Comparison of ENCODE assay signal across 12 cellular contexts in genomic region chr1:21896652-21897532, GRCh38. TPM values are rescaled to one million over a fixed set of nuclear protein-coding genes. Genes with fewer than 3 reads are reported as not detected.
A peak's percentile ranks its signal among the peaks of the same experiment; 100 is the strongest.
DNase-seq lines count a peak whose midpoint lies in the region; ATAC-seq and TF ChIP-seq lines count a peak whose summit lies in the region.
"Had no signal": no experiment of that assay in that cellular context is flagged by ENCODE, and none has a peak within 500 bp of the region (broad histone marks: within the 10 kb centered on the region; RNA-seq: fewer than 3 reads in every experiment).

No MANE protein-coding gene starts in this region.

- H3K14ac ChIP-seq in H9 (ENCODE audit: insufficient read depth, low read length): no peak overlapping the region

- no peaks in the 10 kb centered on the region for H3K79me2 ChIP-seq in H9 (ENCODE audit: insufficient read depth, low read length)

- H3K4me1 Mint-ChIP-seq in H9 (peaks cover 23 to 32% of the 10 kb centered on the region in 2 experiments), endodermal cell (peaks cover 16% of the 10 kb centered on the region)

- TF ChIP-seq CTCF in H9 (conservative IDR thresholded peaks at IDR 0.05) (no peak), endodermal cell (conservative IDR thresholded peaks at IDR 0.05) (no peak), lower lobe of right lung (IDR thresholded peaks at IDR 0.05) (no peak), dorsolateral prefrontal cortex (IDR thresholded peaks at IDR 0.05 in 54 of 56, conservative IDR thresholded peaks at IDR 0.05 in 2 of 56; ENCODE audit: low read depth in 1 of 56, partially characterized antibody in 56 of 56) (no peak)

- H3K18ac ChIP-seq in H9 (ENCODE audit: insufficient read length, low read depth, low read length): no peak overlapping the region

- no peak overlapping the region for H4K5ac ChIP-seq in H9 (ENCODE audit: insufficient read length, low read depth, low read length)

- no peak overlapping the region for H2AFZ ChIP-seq in H9 (ENCODE audit: low read length)

- no peaks in the 10 kb centered on the region for H4K20me1 ChIP-seq in H9 (ENCODE audit: control insufficient read depth, insufficient read depth, insufficient read length)

- H3K36me3 ChIP-seq in endodermal cell (ENCODE audit: control insufficient read depth, insufficient read depth, low read length) (peaks cover 60% of the 10 kb centered on the region), lower lobe of right lung (peaks cover 38% of the 10 kb centered on the region)

- H2BK5ac ChIP-seq in H9 (ENCODE audit: insufficient read length, low read length): no peak overlapping the region

- H3K27me3 Mint-ChIP-seq in H9 (ENCODE audit: low read depth) (no peaks in the 10 kb centered on the region), endodermal cell (ENCODE audit: insufficient read depth) (no peaks in the 10 kb centered on the region)
- H3K27me3 Mint-ChIP-seq: activated CD4-positive, alpha-beta memory T cell treated with anti-CD3 and anti-CD28 coated beads for 36 hours had no signal

- H3K4me2 ChIP-seq in H9 (ENCODE audit: insufficient read depth, insufficient read length, low read length): no peak overlapping the region

- no peak overlapping the region for H3K56ac ChIP-seq in H9 (ENCODE audit: insufficient read length, low read depth, low read length)

- no peaks in the 10 kb centered on the region for H3K79me1 ChIP-seq in H9 (ENCODE audit: insufficient read depth, low read depth, low read length, poor library complexity, severe bottlenecking)

- H3K9me3 ChIP-seq in H9 (ENCODE audit: control insufficient read depth, low read depth, low read length) (no peaks in the 10 kb centered on the region), endodermal cell (ENCODE audit: control insufficient read depth, low read length) (no peaks in the 10 kb centered on the region), lower lobe of right lung (no peaks in the 10 kb centered on the region)

- no peak overlapping the region for H2BK120ac ChIP-seq in H9 (ENCODE audit: low read depth, low read length, poor library complexity, severe bottlenecking)

- no peak overlapping the region for H2BK15ac ChIP-seq in H9 (ENCODE audit: low read depth, low read length)

- H4K91ac ChIP-seq in H9 (ENCODE audit: insufficient read length, low read depth, low read length): no peak overlapping the region

- DNase-seq in H9 (no peak), endodermal cell (peak; percentile 71), lower lobe of right lung (peak; percentile 68), dorsolateral prefrontal cortex (no peak), DMS53 (lab: John Stamatoyannopoulos, UW) (no peak)
- DNase-seq: activated CD4-positive, alpha-beta memory T cell treated with anti-CD3 and anti-CD28 coated beads for 36 hours; brain microvascular endothelial cell; DMS 273 treated with DMSO at 0.1 percent for 48 hours; OCI-M1 had no signal

- no peaks in the 10 kb centered on the region for H3K23me2 ChIP-seq in H9 (ENCODE audit: insufficient read length, low read depth, low read length, poor library complexity, severe bottlenecking)

- no peak overlapping the region for H2AK5ac ChIP-seq in H9 (ENCODE audit: insufficient read length, low read length)

- H3K4me3 Mint-ChIP-seq in H9 (no peak overlapping the region), endodermal cell (no peak overlapping the region)
- H3K4me3 Mint-ChIP-seq: activated CD4-positive, alpha-beta memory T cell treated with anti-CD3 and anti-CD28 coated beads for 36 hours had no signal

- no peak overlapping the region for H3K4me3 ChIP-seq in endodermal cell (ENCODE audit: low read length)
- no peak overlapping the region for H3K4me3 ChIP-seq in lower lobe of right lung
- H3K4me3 ChIP-seq in skin epidermis: no peak overlapping the region
- no peak overlapping the region for H3K4me3 ChIP-seq in dorsolateral prefrontal cortex

- ATAC-seq in lower lobe of right lung (peak; percentile 65 to 72), HG03432 (IDR thresholded peaks at IDR 0.05; ENCODE audit: unreplicated experiment) (no peak), GM21529 (IDR thresholded peaks at IDR 0.05; ENCODE audit: unreplicated experiment) (no peak)

- H3K9ac ChIP-seq in H9 (ENCODE audit: extremely low read depth, insufficient read length, low read length) (no peak overlapping the region), endodermal cell (ENCODE audit: extremely low read depth, low read length, poor library complexity, severe bottlenecking) (no peak overlapping the region)

- H3K9me3 Mint-ChIP-seq in H9: no peaks in the 10 kb centered on the region; a peak in 1 of 5 replicates
- H3K9me3 Mint-ChIP-seq in endodermal cell: no peaks in the 10 kb centered on the region
- H3K9me3 Mint-ChIP-seq: activated CD4-positive, alpha-beta memory T cell treated with anti-CD3 and anti-CD28 coated beads for 36 hours had no signal

- H4K8ac ChIP-seq in H9 (replicated peaks; ENCODE audit: insufficient read length, low read depth, low read length): no peak overlapping the region

- H2BK20ac ChIP-seq in H9 (ENCODE audit: low read depth, low read length, poor library complexity, severe bottlenecking): no peak overlapping the region

- no CpG with 5 or more reads among the region's 20 CpGs for WGBS in H9 (ENCODE audit: extremely low coverage, insufficient read length, low lambda C conversion rate)
- 87 to 88% methylated on average over 12 to 20 of the region's 20 CpGs for WGBS in endodermal cell (ENCODE audit: insufficient coverage in 1 of 2, insufficient read length in 1 of 2), 2 experiments

- H3K4me1 ChIP-seq in H9 (ENCODE audit: insufficient read depth, low read length): no peaks in the 10 kb centered on the region
- peaks cover 3% of the 10 kb centered on the region for H3K4me1 ChIP-seq in endodermal cell (ENCODE audit: control insufficient read depth, insufficient read depth, low read length)
- peaks cover 62% of the 10 kb centered on the region for H3K4me1 ChIP-seq in lower lobe of right lung

- no peak overlapping the region for H2BK12ac ChIP-seq in H9 (ENCODE audit: insufficient read length, low read depth, low read length)

- H3K27ac ChIP-seq in H9 (ENCODE audit: insufficient read length, low read depth, low read length) (no peak overlapping the region), endodermal cell (ENCODE audit: low read depth, low read length) (no peak overlapping the region), lower lobe of right lung (peak overlapping the region; percentile 75), skin epidermis (peak overlapping the region in 16 of 21 experiments; percentile 9 to 89 (median 45)), dorsolateral prefrontal cortex (peak overlapping the region in 3 of 59 donors; percentile 27 to 53 (median 38))
- H3K27ac ChIP-seq: brain microvascular endothelial cell had no signal

- no peak overlapping the region for H3T11ph ChIP-seq in H9 (ENCODE audit: low read length)

- no peak overlapping the region for H3K4ac ChIP-seq in H9 (ENCODE audit: low read depth, low read length)

- intact Hi-C loops in lower lobe of right lung (cut with DNase I) (no loop called here), dorsolateral prefrontal cortex (cut with DNase I) (no loop called here)

- H3K27ac Mint-ChIP-seq in H9 (peak overlapping the region; percentile 13 to 58 (median 49)), endodermal cell (no peak overlapping the region)
- H3K27ac Mint-ChIP-seq: activated CD4-positive, alpha-beta memory T cell treated with anti-CD3 and anti-CD28 coated beads for 36 hours had no signal

- no peak overlapping the region for H3K23ac ChIP-seq in H9 (ENCODE audit: insufficient read length, low read depth, low read length)

- H3K36me3 Mint-ChIP-seq in H9 (ENCODE audit: insufficient read depth in 1 of 3, low read depth in 3 of 3) (peaks cover 2 to 14% (median 13%) of the 10 kb centered on the region in 3 experiments; a peak in 6 of 7 replicates), endodermal cell (ENCODE audit: low read depth) (peaks cover 18% of the 10 kb centered on the region)
- H3K36me3 Mint-ChIP-seq: activated CD4-positive, alpha-beta memory T cell treated with anti-CD3 and anti-CD28 coated beads for 36 hours had no signal

- H3K27me3 ChIP-seq in H9 (ENCODE audit: insufficient read depth, low read length) (no peaks in the 10 kb centered on the region), endodermal cell (ENCODE audit: control insufficient read depth, insufficient read depth, low read length, poor library complexity, severe bottlenecking) (no peaks in the 10 kb centered on the region), lower lobe of right lung (ENCODE audit: low read depth) (no peaks in the 10 kb centered on the region), dorsolateral prefrontal cortex (no peaks in the 10 kb centered on the region)
- H3K27me3 ChIP-seq: brain microvascular endothelial cell had no signal

RNA-seq across cellular contexts. Expression of gene HSPG2, which starts 40.2 kb away (rescaled TPM):
- total RNA-seq in H9 (2021): 80.8 and 90.0 TPM in 2 replicates
- 100 to 1,000 TPM; 222 to 227 TPM for total RNA-seq in endodermal cell
- 74.9 TPM for polyA plus RNA-seq in endodermal cell (2013, experiment 1 of 2)
- polyA plus RNA-seq in endodermal cell (2013, experiment 2 of 2): 76.7 TPM
- total RNA-seq in lower lobe of right lung: 216 TPM
- total RNA-seq in dorsolateral prefrontal cortex: 10 to 100 TPM in 106 of 120 experiments, 1 to 10 TPM in 14; 5.1 to 53.9 (median 15.4) TPM

Comparison
In these comparisons a context has a peak if more than half of its experiments do, and no peak if none do; other contexts are left out.
1. DNase-seq: peak in endodermal cell (single experiment) and lower lobe of right lung (single experiment); none in H9 (single experiment), dorsolateral prefrontal cortex (0 of 10) and DMS53 (single experiment).
2. H3K27ac ChIP-seq: peak in lower lobe of right lung (single experiment) and skin epidermis (16 of 21); none in H9 (single experiment) and endodermal cell (single experiment).
3. ATAC-seq: peak in lower lobe of right lung (2 of 2); none in HG03432 (single experiment) and GM21529 (single experiment).